In genomic region chr21:35340273-35340672, GRCh38 we compare ENCODE assay signal across 26 cellular contexts.
DNase-seq lines count a peak whose midpoint lies in the region; ATAC-seq, FAIRE-seq and TF ChIP-seq lines count a peak whose summit lies in the region.
"Had no signal": no experiment of that assay in that cellular context is flagged by ENCODE, and none has a peak within 500 bp of the region (broad histone marks: within the 10 kb centered on the region; RNA-seq: fewer than 3 reads in every experiment).

No MANE protein-coding gene starts in this region.

- H3K4me1 Mint-ChIP-seq in glutamatergic neuron (ENCODE audit: low read depth, unreplicated experiment) = no peaks in the 10 kb centered on the region

- no peaks in the 10 kb centered on the region for H3K27me3 Mint-ChIP-seq in glutamatergic neuron (ENCODE audit: unreplicated experiment)
- H3K27me3 Mint-ChIP-seq: stimulated activated memory B cell treated with anti-CD40 and anti-IgM and Interleukin-4, amounts not matched to agents 10 μg/mL and 1 μg/mL and 100 μg/mL, for 72 hours had no signal

- H2AFZ ChIP-seq in Loucy (ENCODE audit: low read length) = no peak overlapping the region
- H2AFZ ChIP-seq: GM23248 had no signal

- intact Hi-C loops in pancreas (cut with DNase I) = no loop called here

- no peaks in the 10 kb centered on the region for H3K27me3 ChIP-seq in Loucy (ENCODE audit: insufficient read depth, low read length, poor library complexity, severe bottlenecking)
- no peaks in the 10 kb centered on the region for H3K27me3 ChIP-seq in pancreas
- H3K27me3 ChIP-seq: brain microvascular endothelial cell, testis had no signal

- H3K9me3 ChIP-seq in Loucy (ENCODE audit: insufficient read depth, low read depth, low read length) (no peaks in the 10 kb centered on the region), pancreas (no peaks in the 10 kb centered on the region)
- H3K9me3 ChIP-seq: adrenal gland, prostate gland, testis had no signal

- no peak overlapping the region for H3K27ac ChIP-seq in pancreas
- H3K27ac ChIP-seq: 22Rv1, adrenal gland, brain microvascular endothelial cell, GM23248, prostate gland, testis had no signal

- H3F3A ChIP-seq in Loucy (ENCODE audit: low read depth) = no peaks in the 10 kb centered on the region

- H3K36me3 Mint-ChIP-seq in glutamatergic neuron (ENCODE audit: unreplicated experiment) = peaks cover 5% of the 10 kb centered on the region
- H3K36me3 Mint-ChIP-seq: CD8-positive, alpha-beta T cell; stimulated activated memory B cell treated with anti-CD40 and anti-IgM and Interleukin-4, amounts not matched to agents 10 μg/mL and 1 μg/mL and 100 μg/mL, for 72 hours had no signal

- FAIRE-seq in pancreas (lab: Jason Lieb, UNC) = no peak
- FAIRE-seq: GM12891, GM19239, keratinocyte had no signal

- H3K4me3 ChIP-seq in Loucy (ENCODE audit: low read length, poor library complexity, severe bottlenecking) (no peak overlapping the region), pancreas (no peak overlapping the region)
- H3K4me3 ChIP-seq: adrenal gland, GM23248, prostate gland, testis had no signal

- 57 to 65% methylated on average over 2 of the region's 2 CpGs for WGBS in pancreas, 2 donors

- no peaks in the 10 kb centered on the region for H4K20me1 ChIP-seq in Loucy (ENCODE audit: insufficient read depth, low read length, poor library complexity, severe bottlenecking)

- no peak overlapping the region for H3K4me3 Mint-ChIP-seq in glutamatergic neuron (ENCODE audit: unreplicated experiment)
- H3K4me3 Mint-ChIP-seq: CD8-positive, alpha-beta T cell; effector memory CD8-positive, alpha-beta T cell; stimulated activated memory B cell treated with anti-CD40 and anti-IgM and Interleukin-4, amounts not matched to agents 10 μg/mL and 1 μg/mL and 100 μg/mL, for 72 hours had no signal

- TF ChIP-seq CTCF in Loucy (conservative IDR thresholded peaks at IDR 0.05; ENCODE audit: low read length) = peak; percentile 49
- TF ChIP-seq CTCF in pancreas (IDR thresholded peaks at IDR 0.05) = no peak
- TF ChIP-seq CTCF in glutamatergic neuron (IDR thresholded peaks at IDR 0.05; ENCODE audit: partially characterized antibody, unreplicated experiment) = no peak

- H3K79me2 ChIP-seq in Loucy (ENCODE audit: insufficient read depth, low read length) = no peaks in the 10 kb centered on the region

- no peaks in the 10 kb centered on the region for H3K9me2 ChIP-seq in Loucy (replicated peaks; ENCODE audit: low read depth, low read length)

- H3K36me3 ChIP-seq in Loucy (ENCODE audit: insufficient read depth, low read length) (no peaks in the 10 kb centered on the region), pancreas (no peaks in the 10 kb centered on the region)
- H3K36me3 ChIP-seq: adrenal gland, brain microvascular endothelial cell, prostate gland had no signal

- no peak overlapping the region for H3K4me2 ChIP-seq in Loucy (ENCODE audit: low read depth, low read length, poor library complexity, severe bottlenecking)

- no peak overlapping the region for H3K9ac ChIP-seq in Loucy (ENCODE audit: low read depth, low read length, poor library complexity, severe bottlenecking)
- H3K9ac ChIP-seq: GM23248 had no signal

- peak in 3 of 4 donors; percentile 50 to 82 (median 57) for ATAC-seq in pancreas
- ATAC-seq: CD8-positive, alpha-beta T cell; effector memory CD8-positive, alpha-beta T cell; stimulated activated memory B cell treated with anti-CD40 and anti-IgM and Interleukin-4, amounts not matched to agents 10 μg/mL and 1 μg/mL and 100 μg/mL, for 72 hours had no signal

- H3K4me1 ChIP-seq in Loucy (ENCODE audit: insufficient read depth, low read length, poor library complexity, severe bottlenecking) (no peaks in the 10 kb centered on the region), pancreas (no peaks in the 10 kb centered on the region)
- H3K4me1 ChIP-seq: adrenal gland, prostate gland, testis had no signal

- H3K9me3 Mint-ChIP-seq in glutamatergic neuron (ENCODE audit: unreplicated experiment) = peaks cover 4% of the 10 kb centered on the region

- no peak overlapping the region for H3K27ac Mint-ChIP-seq in glutamatergic neuron (ENCODE audit: unreplicated experiment)
- H3K27ac Mint-ChIP-seq: CD8-positive, alpha-beta T cell; effector memory CD8-positive, alpha-beta T cell had no signal

- peak; percentile 16 for DNase-seq in NCI-H146 (lab: John Stamatoyannopoulos, UW)
- no peak for DNase-seq in NCI-H146 treated with DMSO at 0.1 percent for 48 hours (lab: John Stamatoyannopoulos, UW; ENCODE audit: unreplicated experiment)
- DNase-seq in dermis blood vessel endothelial cell = peak; percentile 1
- peak in 1 of 6 donors; percentile 18 for DNase-seq in pancreas
- no peak for DNase-seq in glutamatergic neuron
- no peak for DNase-seq in stimulated activated naive CD4-positive, alpha-beta T cell (lab: John Stamatoyannopoulos, UW)
- no peak for DNase-seq in COR-L47 (lab: John Stamatoyannopoulos, UW)
- DNase-seq: activated CD8-positive, alpha-beta memory T cell treated with anti-CD3 and anti-CD28 coated beads, Interleukin-2, amount 50 U/mL, for 48 hours; adrenal gland; brain microvascular endothelial cell; DMS79 treated with DMSO at 0.1 percent for 48 hours; effector memory CD8-positive, alpha-beta T cell; GM23248; IMR-90; NCI-H1436; NCI-H2171 treated with DMSO at 0.1 percent for 48 hours; NCI-H69; testis had no signal

Comparison
In these comparisons a context has a peak if more than half of its experiments do, and no peak if none do; other contexts are left out.
1. DNase-seq: peak in NCI-H146 (single experiment) and dermis blood vessel endothelial cell (single experiment); none in NCI-H146 treated with DMSO at 0.1 percent for 48 hours (single experiment), glutamatergic neuron (single experiment), stimulated activated naive CD4-positive, alpha-beta T cell (0 of 6) and COR-L47 (single experiment).